Comparison of ENCODE assay signal across 2 cellular contexts in genomic region chr17:58330544-58330996, GRCh38.
TF ChIP-seq lines count a peak whose summit lies in the region.

No MANE protein-coding gene starts in this region.

TF ChIP-seq in GM12891, 5 proteins besides CTCF, POLR2A, EP300 and RAD21:
- TF ChIP-seq POU2F2 (IDR thresholded peaks at IDR 0.05; ENCODE audit: low read depth, low read length) (no peak), POLR2AphosphoS5 (IDR thresholded peaks at IDR 0.05; ENCODE audit: low read depth, low read length) (peak; percentile 67)

TF ChIP-seq in H1, 55 proteins besides CTCF, POLR2A, EP300 and RAD21:
- no peak for TF ChIP-seq USF2 (IDR thresholded peaks at IDR 0.05; ENCODE audit: low read length)
- no peak for TF ChIP-seq BRCA1 (IDR thresholded peaks at IDR 0.05; ENCODE audit: low read depth, low read length)
- TF ChIP-seq, protein P1, sequence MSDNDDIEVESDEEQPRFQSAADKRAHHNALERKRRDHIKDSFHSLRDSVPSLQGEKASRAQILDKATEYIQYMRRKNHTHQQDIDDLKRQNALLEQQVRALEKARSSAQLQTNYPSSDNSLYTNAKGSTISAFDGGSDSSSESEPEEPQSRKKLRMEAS (IDR thresholded peaks at IDR 0.05), result 0 out of 2 replicates have a peak, but pooled peaks have one; percentile 6
